ENCODE assay signal across 8 cellular contexts in the genomic region with DNA sequence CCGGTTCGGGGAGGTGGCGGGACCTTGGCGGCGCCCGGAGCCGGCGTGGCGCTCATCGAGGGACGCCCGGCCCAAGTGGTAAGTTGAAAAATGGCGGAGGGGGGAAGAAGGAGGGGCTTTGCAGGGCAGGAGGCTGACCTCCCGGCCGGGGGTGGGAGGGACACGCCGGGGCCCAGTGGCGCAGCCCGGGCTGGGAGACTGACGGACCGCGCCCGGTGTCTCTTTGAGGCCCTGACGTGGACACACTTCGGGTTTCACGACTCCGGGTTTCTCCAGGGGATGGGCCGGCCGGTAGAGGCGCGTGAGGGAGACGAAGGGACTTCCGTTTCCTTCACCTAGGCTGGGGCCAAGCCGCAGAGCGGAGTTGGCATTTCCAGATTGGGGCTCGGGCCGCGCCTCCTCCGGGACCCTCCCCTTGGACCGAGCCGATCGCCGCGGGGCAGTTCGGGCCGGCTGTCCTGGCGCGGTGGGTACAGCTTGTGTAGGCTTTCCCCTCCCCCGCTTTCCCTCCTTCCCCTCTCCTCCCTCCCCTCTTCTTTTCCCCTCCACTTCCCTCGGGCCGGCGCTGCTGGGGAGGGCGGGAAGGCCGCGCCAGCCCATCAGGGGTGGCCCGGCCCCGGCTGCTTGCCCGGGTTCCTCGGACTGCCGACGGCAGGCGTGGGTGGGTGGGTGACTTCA. TPM values are rescaled to one million over a fixed set of nuclear protein-coding genes. Genes with fewer than 3 reads are reported as not detected.
A peak's percentile ranks its signal among the peaks of the same experiment; 100 is the strongest.
DNase-seq lines count a peak whose midpoint lies in the region; ATAC-seq and TF ChIP-seq lines count a peak whose summit lies in the region.

A gene (plus strand): TSS at position 226 of the 678 bp plus-strand sequence. CDS start 25,610 bp downstream, outside the sequence.

- DNase-seq in NCI-H2107 treated with DMSO at 0.1 percent for 48 hours (lab: John Stamatoyannopoulos, UW; ENCODE audit: unreplicated experiment) = peak; percentile 86
- DNase-seq in WERI-Rb-1 = peak; percentile 84
- peak; percentile 92 for DNase-seq in mammary epithelial cell
- peak; percentile 84 for DNase-seq in iPS-NIHi11 (ENCODE audit: low spot score)
- peak; percentile 43 for DNase-seq in smooth muscle cell of the brain vasculature (ENCODE audit: low read depth, low spot score)

- ATAC-seq in GM18499 (IDR thresholded peaks at IDR 0.05; ENCODE audit: insufficient read depth, unreplicated experiment) (peak; percentile 39), HG02943 (IDR thresholded peaks at IDR 0.05; ENCODE audit: low read depth, unreplicated experiment) (peak; percentile 71)

- peak; percentile 6; the same call in 1 of the 2 replicates for TF ChIP-seq CTCF in 22Rv1 (IDR thresholded peaks at IDR 0.05)
- no peak for TF ChIP-seq CTCF in WERI-Rb-1 (IDR thresholded peaks at IDR 0.05; ENCODE audit: low read depth, low read length)
- no peak for TF ChIP-seq CTCF in mammary epithelial cell (conservative IDR thresholded peaks at IDR 0.05 in 1 of 2, IDR thresholded peaks at IDR 0.05 in 1 of 2; ENCODE audit: extremely low read depth in 1 of 2, insufficient read depth in 1 of 2, low read depth in 1 of 2, low read length in 2 of 2)

- H3K27me3 ChIP-seq in WERI-Rb-1 (ENCODE audit: insufficient read depth, low read depth, severe bottlenecking) (peaks cover 3% of the 10 kb centered on the region), mammary epithelial cell (ENCODE audit: insufficient read depth, low read length) (no peaks in the 10 kb centered on the region)

- intact Hi-C loops in mammary epithelial cell (cut with micrococcal nuclease) = loop anchor here (1.0 kb wide), 1 partner anchor 27 kb away; no protein-coding TSS in a partner anchor

- H3K27ac ChIP-seq in 22Rv1 (peak within 1 kb of the TSS; percentile 93), WERI-Rb-1 (peak within 1 kb of the TSS; percentile 91), mammary epithelial cell (ENCODE audit: insufficient read depth, low read depth, low read length) (peak within 1 kb of the TSS; percentile 78)

- H2AFZ ChIP-seq in mammary epithelial cell (ENCODE audit: low read depth, low read length) = peak within 1 kb of the TSS; percentile 71

- CTCF ChIA-PET in mammary epithelial cell (lab: Charles Lee; ENCODE audit: low non-redundant PET) = interaction anchor here (0.7 kb wide), 1 partner anchor 116 kb away, joined by 7 read pairs; no protein-coding TSS in a partner anchor

- peaks cover 38% of the 10 kb centered on the region for H3K79me2 ChIP-seq in mammary epithelial cell (ENCODE audit: insufficient read depth, low read length)

- H3K4me2 ChIP-seq in mammary epithelial cell (ENCODE audit: insufficient read depth, low read depth, low read length) = peak within 1 kb of the TSS; percentile 77

- H3K4me3 ChIP-seq in WERI-Rb-1 (ENCODE audit: low read depth, low read length) (peak within 1 kb of the TSS; percentile 72), mammary epithelial cell (replicated peaks in 1 of 3; ENCODE audit: insufficient read depth in 1 of 3, low read depth in 2 of 3, low read length in 3 of 3) (peak within 1 kb of the TSS; percentile 53 to 61 (median 61))

- no peaks in the 10 kb centered on the region for H3K9me3 ChIP-seq in WERI-Rb-1 (ENCODE audit: severe bottlenecking)
- no peaks in the 10 kb centered on the region for H3K9me3 ChIP-seq in mammary epithelial cell (replicated peaks; ENCODE audit: insufficient read depth, low read length)

- BruUV-seq in mammary epithelial cell (replicated peaks; lab: Mats Ljungman, UMichigan) = no TSS peak

- no peaks in the 10 kb centered on the region for H3K36me3 ChIP-seq in WERI-Rb-1
- no peaks in the 10 kb centered on the region for H3K36me3 ChIP-seq in mammary epithelial cell (ENCODE audit: insufficient read depth, low read length)

- in situ Hi-C loops in mammary epithelial cell (cut with MboI; ENCODE audit: low sequenced_read_pairs in 2 of 2) = no loop called here

- no peaks in the 10 kb centered on the region for H4K20me1 ChIP-seq in mammary epithelial cell (ENCODE audit: insufficient read depth, low read length)

- H3K4me1 ChIP-seq in mammary epithelial cell (ENCODE audit: insufficient read depth, low read length) = peaks cover 3% of the 10 kb centered on the region

- dilution Hi-C loops in mammary epithelial cell (cut with HindIII; ENCODE audit: low sequenced_read_pairs) = no loop called here

- 56% methylated on average over 7 of the region's 62 CpGs for WGBS in mammary epithelial cell (ENCODE audit: low coverage, missing lambda C conversion rate)

- peak within 1 kb of the TSS; percentile 89 for H3K9ac ChIP-seq in mammary epithelial cell (ENCODE audit: insufficient read depth, low read length)

RNA-seq across cellular contexts. Expression of the gene that starts here (rescaled TPM):
- 10 to 100 TPM; 23.3 to 43.4 TPM for total RNA-seq in mammary epithelial cell
- polyA plus RNA-seq in mammary epithelial cell = 9.4 TPM
- 40.2 TPM for polyA minus RNA-seq in mammary epithelial cell

Comparison
In these comparisons a context has a peak if more than half of its experiments do, and no peak if none do; other contexts are left out.
1. Peak in every context shown above with its lines: DNase-seq, ATAC-seq, H3K4me3 ChIP-seq and H3K27ac ChIP-seq.